Comparison of ENCODE assay signal across 19 cellular contexts in genomic region chr13:110293649-110294048, GRCh38. TPM values are rescaled to one million over a fixed set of nuclear protein-coding genes. Genes with fewer than 3 reads are reported as not detected.
DNase-seq lines count a peak whose midpoint lies in the region; ATAC-seq and TF ChIP-seq lines count a peak whose summit lies in the region.
"Had no signal": no experiment of that assay in that cellular context is flagged by ENCODE, and none has a peak within 500 bp of the region (broad histone marks: within the 10 kb centered on the region; RNA-seq: fewer than 3 reads in every experiment).

No MANE protein-coding gene starts in this region.

- ATAC-seq in heart left ventricle (peak in 1 of 4 donors; percentile 40), GM18505 (IDR thresholded peaks at IDR 0.05; ENCODE audit: unreplicated experiment) (no peak), HG03045 (IDR thresholded peaks at IDR 0.05; ENCODE audit: unreplicated experiment) (no peak)

- H3K4me3 ChIP-seq in endodermal cell (ENCODE audit: low read length) (peak overlapping the region; percentile 17), heart left ventricle (no peak overlapping the region), rectal smooth muscle tissue (ENCODE audit: low read length) (no peak overlapping the region), tibial artery (no peak overlapping the region)
- H3K4me3 ChIP-seq: Peyer's patch had no signal

- H3K9ac ChIP-seq in endodermal cell (ENCODE audit: extremely low read depth, low read length, poor library complexity, severe bottlenecking) (no peak overlapping the region), rectal smooth muscle tissue (ENCODE audit: low read length) (no peak overlapping the region)

- no peak for TF ChIP-seq CTCF in endodermal cell (conservative IDR thresholded peaks at IDR 0.05)
- TF ChIP-seq CTCF in heart left ventricle (IDR thresholded peaks at IDR 0.05): no peak
- no peak for TF ChIP-seq CTCF in tibial artery (IDR thresholded peaks at IDR 0.05)

- H3K4me3 Mint-ChIP-seq in endodermal cell: no peak overlapping the region
- H3K4me3 Mint-ChIP-seq: CD4-positive, alpha-beta memory T cell; IgD-negative memory B cell had no signal

- H3K27ac Mint-ChIP-seq in endodermal cell: no peak overlapping the region
- H3K27ac Mint-ChIP-seq: CD4-positive, alpha-beta memory T cell; IgD-negative memory B cell had no signal

- H3K27ac ChIP-seq in endodermal cell (ENCODE audit: low read depth, low read length) (no peak overlapping the region), heart left ventricle (peak overlapping the region in 9 of 12 donors; percentile 10 to 98 (median 42)), rectal smooth muscle tissue (ENCODE audit: low read depth, low read length) (peak overlapping the region; percentile 23), tibial artery (peak overlapping the region; percentile 53 to 99)
- H3K27ac ChIP-seq: Peyer's patch had no signal

- intact Hi-C loops in heart left ventricle (cut with DNase I): no loop called here
- intact Hi-C loops in tibial artery (cut with DNase I; ENCODE audit: low total_unique reads): no loop called here

- peaks cover 6% of the 10 kb centered on the region for H3K9me3 Mint-ChIP-seq in endodermal cell

- no peaks in the 10 kb centered on the region for H3K27me3 Mint-ChIP-seq in endodermal cell (ENCODE audit: insufficient read depth)

- H3K4me1 Mint-ChIP-seq in endodermal cell: peaks cover 39% of the 10 kb centered on the region
- H3K4me1 Mint-ChIP-seq: CD4-positive, alpha-beta memory T cell had no signal

- peaks cover 26% of the 10 kb centered on the region for H3K9me3 ChIP-seq in endodermal cell (ENCODE audit: control insufficient read depth, low read length)
- H3K9me3 ChIP-seq in heart left ventricle: no peaks in the 10 kb centered on the region
- H3K9me3 ChIP-seq in tibial artery: no peaks in the 10 kb centered on the region
- H3K9me3 ChIP-seq: BE2C, Peyer's patch had no signal

- DNase-seq in endodermal cell (no peak), heart left ventricle (peak in 1 of 5 donors; percentile 13), tibial artery (no peak), mesenteric fat pad (ENCODE audit: low spot score) (no peak), DMS 273 treated with DMSO at 0.1 percent for 48 hours (lab: John Stamatoyannopoulos, UW) (no peak)
- DNase-seq: BE2C; CD4-positive, alpha-beta memory T cell; H7; MV-4-11; NCI-H1417 treated with DMSO at 0.1 percent for 48 hours; NCI-H2029 treated with DMSO at 0.1 percent for 48 hours; NCI-H510A; NCI-H82; SIG-M5 had no signal

- TF ChIP-seq POLR2A in heart left ventricle (IDR thresholded peaks at IDR 0.05) (no peak), GM18505 (IDR thresholded peaks at IDR 0.05; ENCODE audit: borderline replicate concordance, extremely low read depth, insufficient read depth, insufficient read length) (no peak)

- WGBS in endodermal cell (ENCODE audit: insufficient coverage in 1 of 2, insufficient read length in 1 of 2), 2 experiments: 89 to 95% methylated on average over 3 of the region's 3 CpGs
- WGBS in heart left ventricle, 4 donors: 15 to 31% (median 18%) methylated on average over 3 of the region's 3 CpGs

- H3K36me3 ChIP-seq in endodermal cell (ENCODE audit: control insufficient read depth, insufficient read depth, low read length) (peaks cover 79% of the 10 kb centered on the region), heart left ventricle (peaks cover 0 to 16% (median 5%) of the 10 kb centered on the region in 9 donors), rectal smooth muscle tissue (ENCODE audit: control insufficient read depth, insufficient read depth, low read length) (no peaks in the 10 kb centered on the region), tibial artery (peaks cover 7 to 9% (median 8%) of the 10 kb centered on the region in 3 donors)
- H3K36me3 ChIP-seq: BE2C, Peyer's patch had no signal

- peaks cover 64% of the 10 kb centered on the region for H3K36me3 Mint-ChIP-seq in endodermal cell (ENCODE audit: low read depth)
- H3K36me3 Mint-ChIP-seq: CD4-positive, alpha-beta memory T cell; IgD-negative memory B cell had no signal

- H3K4me1 ChIP-seq in endodermal cell (ENCODE audit: control insufficient read depth, insufficient read depth, low read length): peaks cover 15% of the 10 kb centered on the region
- peaks cover 22 to 79% (median 50%) of the 10 kb centered on the region in 12 donors for H3K4me1 ChIP-seq in heart left ventricle
- peaks cover 14% of the 10 kb centered on the region for H3K4me1 ChIP-seq in rectal smooth muscle tissue (ENCODE audit: control insufficient read depth, insufficient read depth, low read length)
- peaks cover 4 to 98% (median 32%) of the 10 kb centered on the region in 4 donors for H3K4me1 ChIP-seq in tibial artery
- H3K4me1 ChIP-seq: BE2C had no signal

- H3K27me3 ChIP-seq in endodermal cell (ENCODE audit: control insufficient read depth, insufficient read depth, low read length, poor library complexity, severe bottlenecking) (no peaks in the 10 kb centered on the region), heart left ventricle (peaks cover 0 to 7% (median 0%) of the 10 kb centered on the region in 9 donors), rectal smooth muscle tissue (ENCODE audit: control insufficient read depth, insufficient read depth, low read length) (no peaks in the 10 kb centered on the region), tibial artery (no peaks in the 10 kb centered on the region)
- H3K27me3 ChIP-seq: Peyer's patch had no signal

RNA-seq across cellular contexts. Expression of gene COL4A1, which starts 13.3 kb away (rescaled TPM):
- total RNA-seq in endodermal cell (100 to 1,000 TPM; 702 to 764 TPM), heart left ventricle (100 to 1,000 TPM in 8 of 9 donors, 10 to 100 TPM in 1; 91.9 to 428 (median 184) TPM), mesenteric fat pad (1,996 TPM)
- polyA plus RNA-seq in endodermal cell (2013, experiment 1 of 2): 174 TPM
- 194 TPM for polyA plus RNA-seq in endodermal cell (2013, experiment 2 of 2)
- polyA plus RNA-seq in heart left ventricle: 100 to 1,000 TPM in 1 of 2 donors, 10 to 100 TPM in 1; 52.6 to 194 TPM
- total RNA-seq: CD4-positive, alpha-beta memory T cell had no signal
- polyA plus RNA-seq: CD4-positive, alpha-beta memory T cell; IgD-negative memory B cell had no signal

RNA-seq across cellular contexts. Expression of gene COL4A2, which starts 13.4 kb away (rescaled TPM):
- total RNA-seq in endodermal cell (100 to 1,000 TPM; 388 to 398 TPM), heart left ventricle (100 to 1,000 TPM in 8 of 9 donors, 10 to 100 TPM in 1; 94.0 to 377 (median 166) TPM), mesenteric fat pad (1,333 TPM)
- polyA plus RNA-seq in endodermal cell (2013, experiment 1 of 2): 216 TPM
- polyA plus RNA-seq in endodermal cell (2013, experiment 2 of 2): 219 TPM
- polyA plus RNA-seq in heart left ventricle: 100 to 1,000 TPM in 1 of 2 donors, 10 to 100 TPM in 1; 92.4 to 220 TPM
- total RNA-seq: CD4-positive, alpha-beta memory T cell had no signal
- polyA plus RNA-seq: CD4-positive, alpha-beta memory T cell; IgD-negative memory B cell had no signal
